In the genomic region with DNA sequence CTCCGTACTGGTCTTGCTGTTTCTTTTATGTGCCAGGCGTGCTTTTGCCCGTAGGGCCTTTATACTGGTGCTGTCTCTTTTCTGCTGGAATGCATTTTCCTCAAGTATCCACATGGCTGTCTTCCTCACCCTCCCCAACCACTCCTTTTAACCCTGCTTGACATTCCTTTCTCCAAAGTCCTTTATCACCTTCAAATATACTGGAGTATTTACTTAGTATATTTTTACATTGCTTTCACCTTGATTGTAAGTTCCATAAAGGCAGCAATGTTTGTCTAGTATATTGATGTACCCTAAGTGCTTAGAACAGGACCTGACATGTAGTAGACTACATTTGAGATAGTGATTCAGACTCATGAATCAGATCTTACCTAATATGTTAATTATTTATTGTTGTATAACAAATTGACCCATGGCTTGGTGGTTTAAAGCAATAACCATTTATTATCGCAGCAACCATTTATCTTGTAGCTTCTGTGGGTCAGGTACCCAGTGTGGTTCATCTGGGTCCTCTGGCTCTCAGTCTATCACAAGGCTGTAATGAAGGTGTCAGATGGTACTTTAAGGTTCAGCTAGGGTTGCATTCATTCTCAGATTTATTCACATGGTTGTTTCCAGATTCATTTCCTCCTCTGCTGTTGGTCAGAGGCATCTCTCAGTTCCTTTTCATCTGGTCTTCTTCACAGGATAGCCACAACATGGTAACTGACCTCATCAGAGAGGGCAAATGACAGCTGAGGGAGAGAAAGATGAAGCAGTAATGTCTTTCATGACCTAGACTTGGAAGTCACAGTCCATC, we compare ENCODE assay signal across 12 cellular contexts. TPM values are rescaled to one million over a fixed set of nuclear protein-coding genes. Genes with fewer than 3 reads are reported as not detected.
A peak's percentile ranks its signal among the peaks of the same experiment; 100 is the strongest.
DNase-seq lines count a peak whose midpoint lies in the region; ATAC-seq, FAIRE-seq and TF ChIP-seq lines count a peak whose summit lies in the region.
"Had no signal": no experiment of that assay in that cellular context is flagged by ENCODE, and none has a peak within 500 bp of the region (broad histone marks: within the 10 kb centered on the region; RNA-seq: fewer than 3 reads in every experiment).

No MANE protein-coding gene starts in this region.

- no peaks in the 10 kb centered on the region for H3K9me2 ChIP-seq in GM23248 (ENCODE audit: insufficient read depth)
- H3K9me2 ChIP-seq: SK-N-SH had no signal

- ATAC-seq in GM18868 (IDR thresholded peaks at IDR 0.05; ENCODE audit: unreplicated experiment) (peak; percentile 59), HG03460 (IDR thresholded peaks at IDR 0.05; ENCODE audit: unreplicated experiment) (peak; percentile 78), left lung (peak; percentile 87)
- ATAC-seq: activated T-cell treated with anti-CD3 and anti-CD28 coated beads, Interleukin-2, amount 50 U/mL, for 4 hours; left lobe of liver had no signal

- FAIRE-seq in H54 (lab: Jason Lieb, UNC) = no peak
- FAIRE-seq: urothelium cell line had no signal

- TF ChIP-seq CTCF in left lung (IDR thresholded peaks at IDR 0.05) = no peak

- DNase-seq in GM23248 (peak; percentile 51), left lung (no peak), H54 (ENCODE audit: insufficient read length, low spot score) (no peak), HK-2 (ENCODE audit: unreplicated experiment) (no peak), superior temporal gyrus (ENCODE audit: extremely low spot score) (no peak), AG08396 (ENCODE audit: low spot score) (no peak)
- DNase-seq: activated T-cell treated with anti-CD3 and anti-CD28 coated beads, Interleukin-2, amount 50 U/mL, for 4 hours; SK-N-SH had no signal

- intact Hi-C loops in left lung (cut with DNase I) = loop anchor here in 1 of 2 donors (5.0 kb wide), 1 partner anchor 998 kb away; no protein-coding TSS in a partner anchor

- H3K36me3 ChIP-seq in GM23248 (ENCODE audit: low read depth) (no peaks in the 10 kb centered on the region; the same call in none of the 2 replicates), left lung (peaks cover 0 to 26% of the 10 kb centered on the region in 2 donors)

- H2AFZ ChIP-seq in GM23248 = no peak overlapping the region

- no peaks in the 10 kb centered on the region for H3K9me3 ChIP-seq in GM23248 (ENCODE audit: low read depth)
- H3K9me3 ChIP-seq in left lung = no peaks in the 10 kb centered on the region
- H3K9me3 ChIP-seq: SK-N-SH had no signal

- peaks cover 7% of the 10 kb centered on the region; the same call in 1 of the 2 replicates for H3F3A ChIP-seq in GM23248 (ENCODE audit: insufficient read depth)

- H3K4me1 ChIP-seq in GM23248 (ENCODE audit: insufficient read depth) (peaks cover 20% of the 10 kb centered on the region), left lung (no peaks in the 10 kb centered on the region)

- no peak overlapping the region for H3K9ac ChIP-seq in GM23248
- H3K9ac ChIP-seq: SK-N-SH had no signal

- H3K27me3 ChIP-seq in GM23248 (replicated peaks; ENCODE audit: insufficient read depth) (no peaks in the 10 kb centered on the region), left lung (no peaks in the 10 kb centered on the region)

- H3K79me2 ChIP-seq in GM23248 (ENCODE audit: insufficient read depth) = no peaks in the 10 kb centered on the region

- no peak overlapping the region for H3K4me3 ChIP-seq in GM23248
- no peak overlapping the region for H3K4me3 ChIP-seq in left lung

- H4K20me1 ChIP-seq in GM23248 (ENCODE audit: insufficient read depth) = no peaks in the 10 kb centered on the region

- H3K4me2 ChIP-seq in GM23248 (ENCODE audit: unreplicated experiment) = no peak overlapping the region
- H3K4me2 ChIP-seq: SK-N-SH had no signal

- no peak for TF ChIP-seq POLR2A in H54 (IDR thresholded peaks at IDR 0.05; ENCODE audit: low read depth, low read length)

- in situ Hi-C loops in GM23248 (cut with MboI) = no loop called here

- 84 to 86% methylated on average over 4 of the region's 4 CpGs for WGBS in GM23248 (ENCODE audit: low coverage in 1 of 2, low lambda C conversion rate in 2 of 2, missing lambda C conversion rate in 2 of 2), 2 experiments

- H3K27ac ChIP-seq in GM23248 (no peak overlapping the region), left lung (no peak overlapping the region)

RNA-seq across cellular contexts. Expression of a gene that starts 34.2 kb away (rescaled TPM):
- 11.5 and 31.2 TPM in 2 replicates for total RNA-seq in GM23248 (2014; rRNA removed; shearing (Covaris generic))
- polyA plus RNA-seq in GM23248 (2016; fragmentation: Nextera tagmentation; extraction: Ambion mirVana) = 23.6 and 24.0 TPM in 2 replicates
- total RNA-seq in left lung = 10 to 100 TPM; 16.5 to 24.0 TPM
